ENCODE assay signal across 30 cellular contexts in the genomic region with DNA sequence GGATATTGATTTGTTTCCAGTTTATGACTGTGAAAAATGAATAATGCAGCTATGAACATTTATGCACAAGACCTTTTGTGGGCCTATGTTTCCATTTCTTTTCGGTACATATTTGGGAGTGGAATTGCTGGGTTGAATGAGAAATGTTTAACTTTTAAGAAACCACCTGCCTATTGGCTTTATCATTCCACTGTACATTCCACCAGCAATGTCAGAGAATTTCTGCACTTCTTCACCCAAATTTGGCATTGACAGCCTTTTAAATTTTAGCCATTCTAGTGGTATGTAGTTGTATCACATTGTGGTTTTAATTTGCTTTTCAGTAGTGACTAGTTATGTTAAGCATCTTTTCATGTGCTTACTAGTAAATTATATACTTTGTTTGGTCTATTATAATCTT.
"Had no signal": no experiment of that assay in that cellular context is flagged by ENCODE, and none has a peak within 500 bp of the region (broad histone marks: within the 10 kb centered on the region; RNA-seq: fewer than 3 reads in every experiment).

No MANE protein-coding gene starts in this region.

- H3K27me3 Mint-ChIP-seq: dendritic cell treated with granulocyte-macrophage colony-stimulating factor and Interleukin-4, amounts not matched to agents 40 ng/mL and 50 ng/mL, for 4 days; naive thymus-derived CD4-positive, alpha-beta T cell; progenitor cell of endocrine pancreas had no signal

- H3K9me3 ChIP-seq: colonic mucosa, esophagus squamous epithelium, gastrocnemius medialis, left lung, right lobe of liver, stomach, thyroid gland, vagina had no signal

- FAIRE-seq: endothelial cell of umbilical vein, kidney had no signal

- H3K9me3 Mint-ChIP-seq: dendritic cell treated with granulocyte-macrophage colony-stimulating factor and Interleukin-4, amounts not matched to agents 40 ng/mL and 50 ng/mL, for 4 days; neural progenitor cell had no signal

- H3K4me1 ChIP-seq: colonic mucosa, esophagus squamous epithelium, gastrocnemius medialis, heart left ventricle, left lung, parathyroid adenoma, right lobe of liver, stomach, thyroid gland, vagina had no signal

- H3K9ac ChIP-seq: neural progenitor cell, parathyroid adenoma had no signal

- H3K36me3 Mint-ChIP-seq: naive thymus-derived CD4-positive, alpha-beta T cell; neural progenitor cell had no signal

- H3K4me3 ChIP-seq: colonic mucosa, esophagus squamous epithelium, gastrocnemius medialis, heart left ventricle, hepatocyte, left lung, neural progenitor cell, right lobe of liver, smooth muscle cell, stomach, thyroid gland, vagina had no signal

- H3K4me2 ChIP-seq: hepatocyte, neural progenitor cell, smooth muscle cell had no signal

- H3K4me3 Mint-ChIP-seq: dendritic cell treated with granulocyte-macrophage colony-stimulating factor and Interleukin-4, amounts not matched to agents 40 ng/mL and 50 ng/mL, for 4 days; naive thymus-derived CD4-positive, alpha-beta T cell; nephron; neural progenitor cell had no signal

- H2AFZ ChIP-seq: hepatocyte, neural progenitor cell, parathyroid adenoma had no signal

- H3K4me1 Mint-ChIP-seq: naive thymus-derived CD4-positive, alpha-beta T cell; nephron had no signal

- DNase-seq: colonic mucosa; effector CD8-positive, alpha-beta T cell; esophagus squamous epithelium; foreskin fibroblast; gastrocnemius medialis; heart left ventricle; kidney; left cardiac atrium; left lung; mesendoderm; midbrain; naive thymus-derived CD4-positive, alpha-beta T cell; right lobe of liver; stimulated activated CD4-positive, alpha-beta T cell treated with anti-CD3 and anti-CD28 coated beads, Interleukin-12 subunit alpha, Interleukin-12 subunit beta, amount 100 ng/mL, for 4 hours; stimulated activated CD4-positive, alpha-beta T cell treated with anti-CD3 and anti-CD28 coated beads, Interleukin-1b, Interleukin-23, amount 100 ng/mL, for 48 hours; stimulated activated CD4-positive, alpha-beta T cell treated with anti-CD3 and anti-CD28 coated beads, Interleukin-4, amount 100 ng/mL, for 1 hour; stimulated activated CD8-positive, alpha-beta memory T cell treated with anti-CD3 and anti-CD28 coated beads, Interleukin-4, amount 100 ng/mL, for 48 hours; stimulated activated naive CD4-positive, alpha-beta T cell; stomach; thyroid gland; trophoblast cell had no signal

- ATAC-seq: gastrocnemius medialis; heart left ventricle; left cardiac atrium; left lung; naive thymus-derived CD4-positive, alpha-beta T cell; right lobe of liver had no signal

- H3K36me3 ChIP-seq: colonic mucosa, esophagus squamous epithelium, gastrocnemius medialis, heart left ventricle, left lung, neural progenitor cell, right lobe of liver, stomach, thyroid gland, vagina had no signal

- H3K79me2 ChIP-seq: hepatocyte, parathyroid adenoma had no signal

- H3K27me3 ChIP-seq: colonic mucosa, esophagus squamous epithelium, gastrocnemius medialis, heart left ventricle, hepatocyte, left lung, neural progenitor cell, right lobe of liver, stomach, thyroid gland, vagina had no signal

- H3K27ac ChIP-seq: colonic mucosa, esophagus squamous epithelium, gastrocnemius medialis, heart left ventricle, hepatocyte, left lung, neural progenitor cell, parathyroid adenoma, right lobe of liver, stomach, thyroid gland, vagina had no signal

- H3K27ac Mint-ChIP-seq: dendritic cell treated with granulocyte-macrophage colony-stimulating factor and Interleukin-4, amounts not matched to agents 40 ng/mL and 50 ng/mL, for 4 days; naive thymus-derived CD4-positive, alpha-beta T cell; nephron; neural progenitor cell; progenitor cell of endocrine pancreas had no signal
